In the genomic region with DNA sequence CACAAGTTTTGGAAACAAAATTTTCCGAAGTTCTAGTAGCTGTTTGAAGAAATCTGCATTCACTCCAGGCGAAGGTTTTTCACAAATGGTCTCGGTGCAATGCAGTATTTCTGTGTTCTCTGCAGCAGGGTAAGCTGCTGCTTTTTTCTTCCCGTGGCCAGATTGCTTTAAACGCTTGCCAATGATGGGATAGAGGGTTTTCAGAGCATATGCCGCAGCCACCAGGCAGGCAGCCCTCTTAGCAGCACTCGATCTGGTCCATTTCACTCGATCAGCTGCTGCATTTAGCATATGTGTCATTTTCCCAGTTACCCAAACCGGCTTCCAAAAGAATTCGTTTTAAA, we compare ENCODE assay signal across 8 cellular contexts. TPM values are rescaled to one million over a fixed set of nuclear protein-coding genes. Genes with fewer than 3 reads are reported as not detected.
DNase-seq lines count a peak whose midpoint lies in the region; ATAC-seq and TF ChIP-seq lines count a peak whose summit lies in the region.

No MANE protein-coding gene starts in this region.

- 41% methylated on average over 10 of the region's 10 CpGs for WGBS in hepatocyte (ENCODE audit: low lambda C conversion rate, missing lambda C conversion rate)

- H3K36me3 ChIP-seq in hepatocyte (replicated peaks; ENCODE audit: insufficient read depth, low read depth) (no peaks in the 10 kb centered on the region), subcutaneous abdominal adipose tissue (ENCODE audit: control insufficient read depth in 5 of 5, insufficient read depth in 5 of 5, low read length in 5 of 5) (no peaks in the 10 kb centered on the region)

- H3K27ac ChIP-seq in HL-60 (replicated peaks) = no peak overlapping the region
- no peak overlapping the region for H3K27ac ChIP-seq in hepatocyte
- H3K27ac ChIP-seq in subcutaneous abdominal adipose tissue (ENCODE audit: low read depth, low read length) = peak overlapping the region; percentile 91

- peaks cover 34% of the 10 kb centered on the region for H3K4me1 Mint-ChIP-seq in activated T-cell treated with anti-CD3 and anti-CD28 coated beads, Interleukin-2, amount 50 U/mL, for 72 hours (ENCODE audit: low read depth)

- peak overlapping the region; percentile 88 for H2AFZ ChIP-seq in hepatocyte

- H3K9ac ChIP-seq in subcutaneous abdominal adipose tissue (ENCODE audit: low read length in 5 of 5) = peak overlapping the region; percentile 30 to 88 (median 73)

- H3K27me3 ChIP-seq in HL-60 (ENCODE audit: insufficient read depth, poor library complexity, severe bottlenecking) = no peaks in the 10 kb centered on the region
- no peaks in the 10 kb centered on the region for H3K27me3 ChIP-seq in hepatocyte
- H3K27me3 ChIP-seq in subcutaneous abdominal adipose tissue (ENCODE audit: control insufficient read depth in 5 of 5, insufficient read depth in 4 of 5, low read length in 5 of 5) = no peaks in the 10 kb centered on the region

- H3K4me2 ChIP-seq in hepatocyte = peak overlapping the region; percentile 75

- H3K36me3 Mint-ChIP-seq in activated T-cell treated with anti-CD3 and anti-CD28 coated beads, Interleukin-2, amount 50 U/mL, for 72 hours (ENCODE audit: insufficient read depth in 2 of 2) = peaks cover 6 to 9% of the 10 kb centered on the region in 2 donors

- no peak overlapping the region for H3K4me3 Mint-ChIP-seq in activated T-cell treated with anti-CD3 and anti-CD28 coated beads, Interleukin-2, amount 50 U/mL, for 72 hours

- ATAC-seq in GM21423 (IDR thresholded peaks at IDR 0.05; ENCODE audit: unreplicated experiment) = peak; percentile 14
- peak; percentile 8 to 13 for ATAC-seq in activated T-cell treated with anti-CD3 and anti-CD28 coated beads, Interleukin-2, amount 50 U/mL, for 72 hours (replicated peaks in 1 of 2)

- no peak for TF ChIP-seq CTCF in HL-60 (IDR thresholded peaks at IDR 0.05; ENCODE audit: insufficient read depth, low read length)
- TF ChIP-seq CTCF in hepatocyte (IDR thresholded peaks at IDR 0.05; ENCODE audit: poor library complexity) = no peak

- H3K9me3 ChIP-seq in hepatocyte (ENCODE audit: low read depth) (no peaks in the 10 kb centered on the region), subcutaneous abdominal adipose tissue (ENCODE audit: control insufficient read depth in 5 of 5, low read length in 5 of 5) (no peaks in the 10 kb centered on the region)

- DNase-seq in DMS53 treated with DMSO at 0.1 percent for 48 hours (lab: John Stamatoyannopoulos, UW; ENCODE audit: unreplicated experiment) = peak; percentile 66
- no peak for DNase-seq in HL-60 (ENCODE audit: low read depth in 1 of 2, low spot score in 1 of 2)
- DNase-seq in activated T-cell treated with anti-CD3 and anti-CD28 coated beads, Interleukin-2, amount 50 U/mL, for 72 hours = peak; percentile 9 to 35
- DNase-seq in hepatocyte (ENCODE audit: low spot score) = no peak
- no peak for DNase-seq in putamen (ENCODE audit: low spot score)
- no peak for DNase-seq in islet precursor cell

- H3K9me3 Mint-ChIP-seq in activated T-cell treated with anti-CD3 and anti-CD28 coated beads, Interleukin-2, amount 50 U/mL, for 72 hours = peaks cover 0 to 2% of the 10 kb centered on the region in 2 donors

- no peak overlapping the region for H3K27ac Mint-ChIP-seq in activated T-cell treated with anti-CD3 and anti-CD28 coated beads, Interleukin-2, amount 50 U/mL, for 72 hours

- no peaks in the 10 kb centered on the region for H3K79me2 ChIP-seq in hepatocyte

- H3K4me1 ChIP-seq in hepatocyte (ENCODE audit: insufficient read depth) = no peaks in the 10 kb centered on the region
- peaks cover 0 to 23% (median 20%) of the 10 kb centered on the region in 5 donors for H3K4me1 ChIP-seq in subcutaneous abdominal adipose tissue (ENCODE audit: control insufficient read depth in 5 of 5, insufficient read depth in 5 of 5, low read length in 5 of 5)

- no peaks in the 10 kb centered on the region for H4K20me1 ChIP-seq in hepatocyte (ENCODE audit: insufficient read depth, poor library complexity, severe bottlenecking)

- no peaks in the 10 kb centered on the region for H3K27me3 Mint-ChIP-seq in activated T-cell treated with anti-CD3 and anti-CD28 coated beads, Interleukin-2, amount 50 U/mL, for 72 hours (ENCODE audit: low read depth)

- H3K9me2 ChIP-seq in hepatocyte (replicated peaks; ENCODE audit: insufficient read depth) = no peaks in the 10 kb centered on the region

- peak overlapping the region; percentile 39 for H3K4me3 ChIP-seq in HL-60 (replicated peaks; ENCODE audit: insufficient read depth, low read length)
- H3K4me3 ChIP-seq in hepatocyte = peak overlapping the region; percentile 39
- peak overlapping the region; percentile 67 to 89 (median 77) for H3K4me3 ChIP-seq in subcutaneous abdominal adipose tissue (ENCODE audit: low read depth in 1 of 5, low read length in 5 of 5)

RNA-seq across cellular contexts. Expression of gene ABCD2, which starts 0.3 kb away (rescaled TPM):
- 10 to 100 TPM in 1 of 2 donors, 1 to 10 TPM in 1; 10.0 to 11.2 TPM for total RNA-seq in activated T-cell treated with anti-CD3 and anti-CD28 coated beads, Interleukin-2, amount 50 U/mL, for 72 hours
- total RNA-seq in hepatocyte = 0.16 and 0.17 TPM in 2 replicates
- 0.19 TPM in 1 of 2 replicates, not detected in the other for polyA plus RNA-seq in hepatocyte

Comparison
In these comparisons a context has a peak if more than half of its experiments do, and no peak if none do; other contexts are left out.
1. DNase-seq: peak in DMS53 treated with DMSO at 0.1 percent for 48 hours (single experiment) and activated T-cell treated with anti-CD3 and anti-CD28 coated beads, Interleukin-2, amount 50 U/mL, for 72 hours (2 of 2); none in HL-60 (0 of 2), hepatocyte (single experiment), putamen (single experiment) and islet precursor cell (single experiment).
2. Peak in every context shown above with its lines, with median percentiles within 50 percentile points of each other: H3K4me3 ChIP-seq.